1 cellular context compared by ENCODE assay signal in genomic region chr5:98955888-98956287, GRCh38. TPM values are rescaled to one million over a fixed set of nuclear protein-coding genes. Genes with fewer than 3 reads are reported as not detected.
DNase-seq lines count a peak whose midpoint lies in the region; ATAC-seq, FAIRE-seq and TF ChIP-seq lines count a peak whose summit lies in the region.
"Not testable (repeated sequence)": the region's sequence is repeated elsewhere in the genome, so short reads cannot be mapped to it uniquely, and the experiment has no call there.

No MANE protein-coding gene starts in this region.

- not testable (repeated sequence) for H2AFZ ChIP-seq in K562 (ENCODE audit: low read depth, low read length)

- not testable (repeated sequence) for H3K79me2 ChIP-seq in K562 (ENCODE audit: control insufficient read depth, insufficient read depth, low read length)

- H3K27ac ChIP-seq in K562 (ENCODE audit: extremely low read depth, low read depth, low read length) = not testable (repeated sequence)

- in situ Hi-C loops in K562 (cut with MboI) = not testable (repeated sequence)

- not testable (repeated sequence) for TF ChIP-seq EP300 in K562 (IDR thresholded peaks at IDR 0.05; ENCODE audit: low read length)

- not testable (repeated sequence) for H3K4me2 ChIP-seq in K562 (ENCODE audit: insufficient read depth, low read length)

- FAIRE-seq in K562 (lab: Jason Lieb, UNC) = not testable (repeated sequence)

- not testable (repeated sequence) for TF ChIP-seq RAD21 in K562 (CRISPR knock-in tag; conservative IDR thresholded peaks at IDR 0.05 in 1 of 2, IDR thresholded peaks at IDR 0.05 in 1 of 2)

- H3K36me3 ChIP-seq in K562 (ENCODE audit: control insufficient read depth, insufficient read depth, low read length) = not testable (repeated sequence)

- TF ChIP-seq POLR2A in K562 (conservative IDR thresholded peaks at IDR 0.05) = not testable (repeated sequence)

- H4K20me1 ChIP-seq in K562 (replicated peaks; ENCODE audit: control insufficient read depth, insufficient read depth, low read length) = not testable (repeated sequence)

- H3K4me3 ChIP-seq in K562 = not testable (repeated sequence)

- H3K4me1 ChIP-seq in K562 (replicated peaks in 1 of 2; ENCODE audit: control insufficient read depth in 2 of 2, insufficient read depth in 2 of 2, low read length in 2 of 2) = peaks cover 8 to 30% of the 10 kb centered on the region in 2 experiments; a peak in 3 of 5 replicates

- H3K9me1 ChIP-seq in K562 (ENCODE audit: control insufficient read depth, insufficient read depth, low read length) = not testable (repeated sequence)

- 80% methylated on average over 2 of the region's 3 CpGs for WGBS in K562 (ENCODE audit: insufficient coverage, low coverage, missing lambda C conversion rate)

- POLR2A ChIA-PET in K562 (lab: Yijun Ruan, JAX) = not testable (repeated sequence)

- TF ChIP-seq CTCF in K562 (IDR thresholded peaks at IDR 0.05 in 2 of 3, conservative IDR thresholded peaks at IDR 0.05 in 1 of 3; ENCODE audit: insufficient read depth in 2 of 3, low read depth in 1 of 3, low read length in 3 of 3) = not testable (repeated sequence)

- BruUV-seq in K562 (replicated peaks; lab: Mats Ljungman, UMichigan) = not testable (repeated sequence)

- CTCF ChIA-PET in K562 (lab: Yijun Ruan, JAX; ENCODE audit: low intra/inter-chr PET ratio) = not testable (repeated sequence)

- H3K9me3 ChIP-seq in K562 (replicated peaks; ENCODE audit: control insufficient read depth, insufficient read depth, low read depth, low read length) = not testable (repeated sequence)

- not testable (repeated sequence) for ATAC-seq in K562

- intact Hi-C loops in K562 (cut with micrococcal nuclease) = loop anchor here (2.0 kb wide), 2 partner anchors 27 to 77 kb away; partner anchors contain the start of gene CHD1

- not testable (repeated sequence) for H3K9ac ChIP-seq in K562 (ENCODE audit: insufficient read depth in 1 of 2, low read depth in 2 of 2, low read length in 2 of 2)

- H3K27me3 ChIP-seq in K562 (ENCODE audit: control insufficient read depth in 2 of 2, insufficient read depth in 2 of 2, low read length in 2 of 2) = not testable (repeated sequence)

- not testable (repeated sequence) for DNase-seq in K562 (ENCODE audit: extremely low read depth in 1 of 4, low spot score in 3 of 4)

TF ChIP-seq in K562, 482 proteins besides CTCF, POLR2A, EP300 and RAD21:
- TF ChIP-seq NFIC (IDR thresholded peaks at IDR 0.05) = 0 out of 2 replicates have a peak, but pooled peaks have one; percentile 20
- TF ChIP-seq AFF1 (IDR thresholded peaks at IDR 0.05; ENCODE audit: low read depth in 1 of 2, partially characterized antibody in 2 of 2) = peak in 1 of 2 experiments; percentile 99
- TF ChIP-seq TRIM24 (IDR thresholded peaks at IDR 0.05) = peak; percentile 9 to 38; a peak in 1 of 4 replicates
- peak; percentile 31 for TF ChIP-seq ZNF280A (IDR thresholded peaks at IDR 0.05; ENCODE audit: low read depth, partially characterized antibody)
- 0 out of 2 replicates have a peak, but pooled peaks have one; percentile 8 for TF ChIP-seq BCOR (IDR thresholded peaks at IDR 0.05)
- 0 out of 2 replicates have a peak, but pooled peaks have one; percentile 12 for TF ChIP-seq CC2D1A (IDR thresholded peaks at IDR 0.05)
TF ChIP-seq in K562: peak in this region for 6; not testable (repeated sequence) for 476.

RNA-seq across cellular contexts. Expression of gene CHD1, which starts 27.1 kb away (rescaled TPM):
- total RNA-seq in K562 (2011; cell fraction: chromatin; rRNA removed; ENCODE audit: low replicate concordance) = 44.8 and 254 TPM in 2 replicates
- total RNA-seq in K562 (2011; cell fraction: nucleolus; rRNA removed) = 14.8 and 27.5 TPM in 2 replicates
- 79.9 and 108 TPM in 2 replicates for total RNA-seq in K562 (2011; cell fraction: nucleoplasm; rRNA removed)
- 55.6 and 58.7 TPM in 2 replicates for total RNA-seq in K562 (2014; rRNA removed)
- 103 and 112 TPM in 2 replicates for total RNA-seq in K562 (2014; rRNA removed; fragmentation: Illumina TruSeq; extraction: Trizol)
- 124 and 133 TPM in 2 replicates for total RNA-seq in K562 (2015; rRNA removed; fragmentation: Illumina TruSeq; extraction: Trizol)
- total RNA-seq in K562 (2021) = 48.8 and 50.3 TPM in 2 replicates
- 38.0 and 68.0 TPM in 2 replicates for polyA plus RNA-seq in K562 (2011; rRNA removed)
- polyA plus RNA-seq in K562 (2011; cell fraction: cytosol; rRNA removed) = 12.8 and 20.8 TPM in 2 replicates
- 65.9 and 75.1 TPM in 2 replicates for polyA plus RNA-seq in K562 (2011; cell fraction: nucleus; rRNA removed)
- polyA plus RNA-seq in K562 (2012) = 24.9 and 26.1 TPM in 2 replicates
- 56.4 and 90.8 TPM in 2 replicates for polyA plus RNA-seq in K562 (2014; fragmentation: Illumina TruSeq; extraction: Trizol)
- 10 to 100 TPM; 27.3 to 28.6 TPM for polyA plus RNA-seq in K562 (2014; fragmentation: Nextera tagmentation; extraction: Ambion mirVana)
- 45.3 and 52.6 TPM in 2 replicates for polyA plus RNA-seq in K562 (2014; rRNA removed)
- polyA minus RNA-seq in K562 (2011; rRNA and poly(A)+ RNA removed) = 142 and 159 TPM in 2 replicates
- 32.8 and 50.2 TPM in 2 replicates for polyA minus RNA-seq in K562 (2011; cell fraction: cytosol; rRNA and poly(A)+ RNA removed)
- 89.1 and 140 TPM in 2 replicates for polyA minus RNA-seq in K562 (2011; cell fraction: nucleus; rRNA and poly(A)+ RNA removed)
